In the genomic region with DNA sequence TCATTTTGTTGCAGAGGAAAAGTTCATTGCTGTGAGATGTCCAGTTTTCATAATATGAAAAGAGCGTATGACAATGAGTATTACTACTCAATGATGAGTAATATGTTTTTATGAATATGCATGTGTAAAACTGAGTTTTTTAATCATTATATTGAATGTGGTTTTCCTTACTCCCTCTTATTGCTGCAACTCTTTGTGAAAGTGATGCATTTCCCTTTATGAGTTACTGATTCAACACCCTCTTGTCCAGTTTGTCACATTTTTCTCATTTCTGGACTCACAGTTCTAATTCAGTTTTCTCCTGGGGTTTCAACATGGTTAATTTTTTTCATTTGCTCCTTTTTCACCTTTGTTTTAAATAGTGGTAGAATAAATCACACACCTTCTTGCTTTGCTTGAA, we compare ENCODE assay signal across 18 cellular contexts. TPM values are rescaled to one million over a fixed set of nuclear protein-coding genes. Genes with fewer than 3 reads are reported as not detected.
DNase-seq lines count a peak whose midpoint lies in the region; ATAC-seq lines count a peak whose summit lies in the region.
"Had no signal": no experiment of that assay in that cellular context is flagged by ENCODE, and none has a peak within 500 bp of the region (broad histone marks: within the 10 kb centered on the region; RNA-seq: fewer than 3 reads in every experiment).

No MANE protein-coding gene starts in this region.

- H3K4me2 ChIP-seq in skeletal muscle satellite cell (ENCODE audit: low read length) (no peak overlapping the region), mesendoderm (ENCODE audit: low read length) (no peak overlapping the region)

- H2BK15ac ChIP-seq in mesendoderm (replicated peaks; ENCODE audit: low read depth): no peak overlapping the region

- no peaks in the 10 kb centered on the region for H3K79me1 ChIP-seq in mesendoderm (ENCODE audit: low read length)

- H3K4me1 ChIP-seq in skeletal muscle satellite cell (ENCODE audit: control insufficient read depth, insufficient read depth, low read length) (peaks cover 24% of the 10 kb centered on the region), mesendoderm (ENCODE audit: control insufficient read depth, low read depth, low read length) (no peaks in the 10 kb centered on the region)
- H3K4me1 ChIP-seq: esophagus muscularis mucosa, parathyroid adenoma had no signal

- no peak overlapping the region for H3K18ac ChIP-seq in mesendoderm (ENCODE audit: low read length)

- H3K4me3 Mint-ChIP-seq in activated naive CD4-positive, alpha-beta T cell treated with anti-CD3 and anti-CD28 coated beads, Interleukin-2, amount 10 ng/mL, durations not matched to agents 7 days and 5 days: no peak overlapping the region
- H3K4me3 Mint-ChIP-seq in activated T-helper 17 cell treated with anti-CD3 and anti-CD28 coated beads, Interleukin-2, amount 50 U/mL, for 72 hours: no peak overlapping the region
- H3K4me3 Mint-ChIP-seq: activated CD8-positive, alpha-beta T cell treated with anti-CD3 and anti-CD28 coated beads, Interleukin-2, amount 10 ng/mL, durations not matched to agents 7 days and 5 days; T-helper 2 cell treated with Interferon-gamma antibody and Interleukin-4, amounts not matched to agents 5 μg/mL and 100 μg/mL, for 36 hours had no signal

- H3K9ac ChIP-seq in skeletal muscle satellite cell (ENCODE audit: low read depth, low read length): peak overlapping the region; percentile 69
- no peak overlapping the region for H3K9ac ChIP-seq in mesendoderm (ENCODE audit: low read length)
- H3K9ac ChIP-seq: parathyroid adenoma had no signal

- H3K56ac ChIP-seq in mesendoderm (ENCODE audit: low read length): no peak overlapping the region

- H3K36me3 ChIP-seq in skeletal muscle satellite cell (ENCODE audit: insufficient read depth, low read length) (no peaks in the 10 kb centered on the region), mesendoderm (ENCODE audit: control insufficient read depth, insufficient read depth, low read length) (no peaks in the 10 kb centered on the region)
- H3K36me3 ChIP-seq: esophagus muscularis mucosa had no signal

- H3K36me3 Mint-ChIP-seq in activated naive CD4-positive, alpha-beta T cell treated with anti-CD3 and anti-CD28 coated beads, Interleukin-2, amount 50 U/mL, for 72 hours: peaks cover 24 to 36% of the 10 kb centered on the region in 2 donors
- H3K36me3 Mint-ChIP-seq in activated naive CD4-positive, alpha-beta T cell treated with anti-CD3 and anti-CD28 coated beads, Interleukin-2, amount 10 ng/mL, durations not matched to agents 7 days and 5 days: peaks cover 2% of the 10 kb centered on the region
- H3K36me3 Mint-ChIP-seq in activated T-helper 17 cell treated with anti-CD3 and anti-CD28 coated beads, Interleukin-2, amount 50 U/mL, for 72 hours (ENCODE audit: low read depth): no peaks in the 10 kb centered on the region

- H3K27ac ChIP-seq in mesendoderm (ENCODE audit: low read depth, low read length): no peak overlapping the region
- H3K27ac ChIP-seq: esophagus muscularis mucosa, parathyroid adenoma had no signal

- CTCF ChIA-PET in activated naive CD4-positive, alpha-beta T cell treated with anti-CD3 and anti-CD28 coated beads, Interleukin-2, amount 10 ng/mL, durations not matched to agents 7 days and 5 days (lab: Charles Lee): interaction anchor here (5.4 to 5.7 kb wide), 2 partner anchors 130 to 132 kb away, joined by 31 to 193 read pairs; no protein-coding TSS in a partner anchor

- no peak overlapping the region for H2AK5ac ChIP-seq in mesendoderm (ENCODE audit: low read length)

- H2BK120ac ChIP-seq in mesendoderm (ENCODE audit: low read depth, low read length): no peak overlapping the region

- peaks cover 11 to 17% of the 10 kb centered on the region in 2 donors for H3K9me3 Mint-ChIP-seq in activated naive CD4-positive, alpha-beta T cell treated with anti-CD3 and anti-CD28 coated beads, Interleukin-2, amount 50 U/mL, for 72 hours
- peaks cover 26% of the 10 kb centered on the region for H3K9me3 Mint-ChIP-seq in activated naive CD4-positive, alpha-beta T cell treated with anti-CD3 and anti-CD28 coated beads, Interleukin-2, amount 10 ng/mL, durations not matched to agents 7 days and 5 days
- peaks cover 15% of the 10 kb centered on the region for H3K9me3 Mint-ChIP-seq in activated T-helper 17 cell treated with anti-CD3 and anti-CD28 coated beads, Interleukin-2, amount 50 U/mL, for 72 hours

- H3K27ac Mint-ChIP-seq in activated naive CD4-positive, alpha-beta T cell treated with anti-CD3 and anti-CD28 coated beads, Interleukin-2, amount 50 U/mL, for 72 hours: peak overlapping the region in 1 of 2 donors; percentile 84
- H3K27ac Mint-ChIP-seq in activated naive CD4-positive, alpha-beta T cell treated with anti-CD3 and anti-CD28 coated beads, Interleukin-2, amount 10 ng/mL, durations not matched to agents 7 days and 5 days: no peak overlapping the region
- H3K27ac Mint-ChIP-seq in activated T-helper 17 cell treated with anti-CD3 and anti-CD28 coated beads, Interleukin-2, amount 50 U/mL, for 72 hours: no peak overlapping the region
- H3K27ac Mint-ChIP-seq: activated CD8-positive, alpha-beta T cell treated with anti-CD3 and anti-CD28 coated beads, Interleukin-2, amount 10 ng/mL, durations not matched to agents 7 days and 5 days; T-helper 2 cell treated with Interferon-gamma antibody and Interleukin-4, amounts not matched to agents 5 μg/mL and 100 μg/mL, for 36 hours had no signal

- H2BK5ac ChIP-seq in mesendoderm (ENCODE audit: low read length): no peak overlapping the region

- ATAC-seq in activated naive CD4-positive, alpha-beta T cell treated with anti-CD3 and anti-CD28 coated beads, Interleukin-2, amount 50 U/mL, for 72 hours: peak; percentile 66 to 85
- ATAC-seq in HG02798 (IDR thresholded peaks at IDR 0.05; ENCODE audit: poor library complexity, unreplicated experiment): peak; percentile 68
- ATAC-seq in activated T-helper 17 cell treated with anti-CD3 and anti-CD28 coated beads, Interleukin-2, amount 50 U/mL, for 72 hours (replicated peaks): peak; percentile 28
- ATAC-seq: activated CD8-positive, alpha-beta T cell treated with anti-CD3 and anti-CD28 coated beads, Interleukin-2, amount 10 ng/mL, durations not matched to agents 7 days and 5 days had no signal

- H4K8ac ChIP-seq in mesendoderm (ENCODE audit: low read depth, low read length): no peak overlapping the region

- peaks cover 3% of the 10 kb centered on the region for H3K4me1 Mint-ChIP-seq in activated naive CD4-positive, alpha-beta T cell treated with anti-CD3 and anti-CD28 coated beads, Interleukin-2, amount 10 ng/mL, durations not matched to agents 7 days and 5 days
- H3K4me1 Mint-ChIP-seq in activated T-helper 17 cell treated with anti-CD3 and anti-CD28 coated beads, Interleukin-2, amount 50 U/mL, for 72 hours: peaks cover 5% of the 10 kb centered on the region

- DNase-seq in activated naive CD4-positive, alpha-beta T cell treated with anti-CD3 and anti-CD28 coated beads, Interleukin-2, amount 50 U/mL, for 72 hours (ENCODE audit: low spot score in 2 of 2): no peak
- DNase-seq in activated naive CD4-positive, alpha-beta T cell treated with anti-CD3 and anti-CD28 coated beads, Interleukin-2, amount 10 ng/mL, durations not matched to agents 7 days and 5 days: no peak
- no peak for DNase-seq in mesendoderm
- DNase-seq in DMS 273 (lab: John Stamatoyannopoulos, UW; ENCODE audit: unreplicated experiment): no peak
- no peak for DNase-seq in SHP77 (lab: John Stamatoyannopoulos, UW)
- DNase-seq: activated CD8-positive, alpha-beta T cell treated with anti-CD3 and anti-CD28 coated beads, Interleukin-2, amount 10 ng/mL, durations not matched to agents 7 days and 5 days; activated naive CD4-positive, alpha-beta T cell treated with anti-CD3 and anti-CD28 coated beads, Interleukin-2, amount 50 U/mL, for 16 hours; cerebellar nuclear complex; NCI-H1092 treated with DMSO at 0.1 percent for 48 hours; NCI-H524; stimulated activated CD8-positive, alpha-beta memory T cell treated with anti-CD3 and anti-CD28 coated beads, Interleukin-4, amount 100 ng/mL, for 48 hours had no signal

- H3K9me3 ChIP-seq in skeletal muscle satellite cell (replicated peaks; ENCODE audit: low read length): peaks cover 14% of the 10 kb centered on the region

- H3K27me3 ChIP-seq in skeletal muscle satellite cell (ENCODE audit: control insufficient read depth, insufficient read depth, low read length): no peaks in the 10 kb centered on the region
- no peaks in the 10 kb centered on the region for H3K27me3 ChIP-seq in mesendoderm (ENCODE audit: insufficient read depth, low read length, poor library complexity)
- H3K27me3 ChIP-seq: esophagus muscularis mucosa had no signal

- no CpG with 5 or more reads among the region's 1 CpG for WGBS in mesendoderm (ENCODE audit: extremely low coverage, insufficient coverage, low lambda C conversion rate)

- H3K4me3 ChIP-seq in skeletal muscle satellite cell (ENCODE audit: low read length): no peak overlapping the region
- H3K4me3 ChIP-seq in mesendoderm (ENCODE audit: low read length): no peak overlapping the region
- H3K4me3 ChIP-seq: esophagus muscularis mucosa, lung had no signal

- no peak overlapping the region for H3K23ac ChIP-seq in mesendoderm (ENCODE audit: low read length)

- no peak overlapping the region for H4K5ac ChIP-seq in mesendoderm (ENCODE audit: low read length)

- H3K27me3 Mint-ChIP-seq in activated naive CD4-positive, alpha-beta T cell treated with anti-CD3 and anti-CD28 coated beads, Interleukin-2, amount 10 ng/mL, durations not matched to agents 7 days and 5 days: peaks cover 4% of the 10 kb centered on the region
- peaks cover 4% of the 10 kb centered on the region for H3K27me3 Mint-ChIP-seq in activated T-helper 17 cell treated with anti-CD3 and anti-CD28 coated beads, Interleukin-2, amount 50 U/mL, for 72 hours

- H3K79me2 ChIP-seq in mesendoderm (ENCODE audit: control insufficient read depth, insufficient read depth, low read length): no peaks in the 10 kb centered on the region
- H3K79me2 ChIP-seq: parathyroid adenoma had no signal

- no peak overlapping the region for H3K4ac ChIP-seq in mesendoderm (ENCODE audit: low read depth, low read length)

RNA-seq across cellular contexts. Expression of gene KCNJ15, which starts 35.2 kb away (rescaled TPM):
- 1 to 10 TPM in 1 of 2 donors, under 1 TPM in 1; 0.20 to 1.5 TPM for total RNA-seq in activated naive CD4-positive, alpha-beta T cell treated with anti-CD3 and anti-CD28 coated beads, Interleukin-2, amount 50 U/mL, for 72 hours
- under 1 TPM; 0.09 to 0.69 TPM for total RNA-seq in activated T-helper 17 cell treated with anti-CD3 and anti-CD28 coated beads, Interleukin-2, amount 50 U/mL, for 72 hours
- 20.0 and 24.5 TPM in 2 replicates for total RNA-seq in skeletal muscle satellite cell (2012; rRNA removed)
- polyA plus RNA-seq in mesendoderm (2013, experiment 1 of 2): 0.17 TPM
- polyA plus RNA-seq in mesendoderm (2013, experiment 2 of 2): 0.28 TPM
- total RNA-seq: activated CD8-positive, alpha-beta T cell treated with anti-CD3 and anti-CD28 coated beads, Interleukin-2, amount 10 ng/mL, durations not matched to agents 7 days and 5 days had no signal
